11 cellular contexts compared by ENCODE assay signal in the genomic region with DNA sequence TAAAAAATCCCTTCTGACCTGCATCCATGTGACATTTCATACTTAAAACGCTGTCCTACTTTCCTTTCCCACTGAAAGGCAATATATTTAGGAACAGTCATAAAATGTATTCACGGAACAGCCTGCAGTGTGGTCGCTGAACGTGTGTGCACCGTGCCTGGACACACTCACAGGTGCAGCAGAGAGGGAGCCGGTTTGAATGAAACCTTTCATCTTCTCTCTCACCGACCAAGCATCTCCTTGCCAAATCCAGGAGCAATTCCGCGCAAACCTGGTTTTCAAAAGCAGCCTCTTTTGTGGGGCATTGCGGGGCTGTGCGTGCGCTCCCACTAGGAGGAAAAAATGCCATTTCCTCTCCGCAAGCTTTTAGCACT. TPM values are rescaled to one million over a fixed set of nuclear protein-coding genes. Genes with fewer than 3 reads are reported as not detected.
DNase-seq lines count a peak whose midpoint lies in the region; ATAC-seq and TF ChIP-seq lines count a peak whose summit lies in the region.
"Had no signal": no experiment of that assay in that cellular context is flagged by ENCODE, and none has a peak within 500 bp of the region (broad histone marks: within the 10 kb centered on the region; RNA-seq: fewer than 3 reads in every experiment).

No MANE protein-coding gene starts in this region.

- TF ChIP-seq CTCF in cardiac fibroblast (IDR thresholded peaks at IDR 0.05; ENCODE audit: low read depth, low read length), result no peak
- no peak for TF ChIP-seq CTCF in lower leg skin (IDR thresholded peaks at IDR 0.05)

- WGBS in lower leg skin, 2 donors, result 5 to 14% methylated on average over 13 of the region's 13 CpGs

- no peak for ATAC-seq in HG02981 (IDR thresholded peaks at IDR 0.05; ENCODE audit: unreplicated experiment)
- ATAC-seq in HG03460 (IDR thresholded peaks at IDR 0.05; ENCODE audit: unreplicated experiment), result no peak
- no peak for ATAC-seq in HG02623 (IDR thresholded peaks at IDR 0.05; ENCODE audit: unreplicated experiment)
- ATAC-seq: T-helper 17 cell had no signal

- intact Hi-C loops in lower leg skin (cut with DNase I; ENCODE audit: low total_unique reads), result no loop called here

- TF ChIP-seq POLR2A in lower leg skin (IDR thresholded peaks at IDR 0.05), result no peak

- peak overlapping the region; percentile 42 to 54 for H3K4me3 ChIP-seq in cardiac fibroblast (replicated peaks in 1 of 2; ENCODE audit: low read depth in 2 of 2, low read length in 2 of 2)
- peak overlapping the region; percentile 39 for H3K4me3 ChIP-seq in lower leg skin (ENCODE audit: low read depth, poor library complexity, severe bottlenecking)

- peak overlapping the region; percentile 41 for H3K27ac ChIP-seq in temporal lobe (ENCODE audit: low read depth, low read length)

- peak in 2 of 3 experiments; percentile 44 to 69 for DNase-seq in NCI-H1417 (lab: John Stamatoyannopoulos, UW)
- DNase-seq in NCI-H1417 treated with DMSO at 0.1 percent for 48 hours (lab: John Stamatoyannopoulos, UW), result no peak
- no peak for DNase-seq in cardiac fibroblast (ENCODE audit: low read depth in 2 of 2)
- DNase-seq in lower leg skin (ENCODE audit: low spot score in 2 of 2), result no peak
- DNase-seq: activated T-cell treated with anti-CD3 and anti-CD28 coated beads for 4 hours; effector memory CD4-positive, alpha-beta T cell; T-helper 17 cell had no signal

RNA-seq across cellular contexts. Expression of a gene that starts 1.0 kb away (rescaled TPM):
- total RNA-seq in lower leg skin (10 to 100 TPM in 3 of 4 donors, 1 to 10 TPM in 1; 10.0 to 41.1 (median 19.5) TPM), temporal lobe (256 TPM)
- total RNA-seq: T-helper 17 cell had no signal

Comparison
In these comparisons a context has a peak if more than half of its experiments do, and no peak if none do; other contexts are left out.
1. DNase-seq: peak in NCI-H1417 (2 of 3); none in NCI-H1417 treated with DMSO at 0.1 percent for 48 hours (single experiment), cardiac fibroblast (0 of 2) and lower leg skin (0 of 2).